In genomic region chr10:87845624-87846377, GRCh38 we compare ENCODE assay signal across 13 cellular contexts. TPM values are rescaled to one million over a fixed set of nuclear protein-coding genes. Genes with fewer than 3 reads are reported as not detected.
A peak's percentile ranks its signal among the peaks of the same experiment; 100 is the strongest.
DNase-seq lines count a peak whose midpoint lies in the region; TF ChIP-seq lines count a peak whose summit lies in the region.
"Had no signal": no experiment of that assay in that cellular context is flagged by ENCODE, and none has a peak within 500 bp of the region (broad histone marks: within the 10 kb centered on the region; RNA-seq: fewer than 3 reads in every experiment).

No MANE protein-coding gene starts in this region.

- H3K9me3 Mint-ChIP-seq in neural progenitor cell = no peaks in the 10 kb centered on the region
- H3K9me3 Mint-ChIP-seq: activated naive CD4-positive, alpha-beta T cell treated with anti-CD3 and anti-CD28 coated beads for 36 hours had no signal

- H3K27me3 ChIP-seq in neural progenitor cell = no peaks in the 10 kb centered on the region
- no peaks in the 10 kb centered on the region for H3K27me3 ChIP-seq in tibial nerve
- H3K27me3 ChIP-seq: colonic mucosa had no signal

- DNase-seq in EL (peak; percentile 84), NCI-H146 treated with DMSO at 0.1 percent for 48 hours (lab: John Stamatoyannopoulos, UW; ENCODE audit: unreplicated experiment) (peak; percentile 11), choroid plexus epithelial cell (ENCODE audit: low read depth) (peak; percentile 91), neural progenitor cell (ENCODE audit: low spot score) (peak; percentile 24), tibial nerve (ENCODE audit: low spot score in 2 of 2) (no peak), amniotic stem cell (lab: John Stamatoyannopoulos, UW) (no peak), NCI-H2107 (lab: John Stamatoyannopoulos, UW) (no peak)
- DNase-seq: activated CD8-positive, alpha-beta T cell treated with anti-CD3 and anti-CD28 coated beads, Interleukin-2, amount 10 ng/mL, durations not matched to agents 7 days and 5 days; colonic mucosa; head of caudate nucleus; midbrain; T-helper 17 cell had no signal

- H3K36me3 Mint-ChIP-seq in neural progenitor cell = no peaks in the 10 kb centered on the region

- H3K4me1 ChIP-seq in neural progenitor cell (no peaks in the 10 kb centered on the region), tibial nerve (peaks cover 0 to 4% (median 0%) of the 10 kb centered on the region in 4 donors)

- no peaks in the 10 kb centered on the region for H4K20me1 ChIP-seq in neural progenitor cell (ENCODE audit: low read depth)

- no peaks in the 10 kb centered on the region for H3K27me3 Mint-ChIP-seq in neural progenitor cell (ENCODE audit: insufficient read depth, low read depth)
- H3K27me3 Mint-ChIP-seq: T-helper 17 cell had no signal

- H3K79me2 ChIP-seq in neural progenitor cell (ENCODE audit: low read depth) = no peaks in the 10 kb centered on the region

- H3K36me3 ChIP-seq in neural progenitor cell (no peaks in the 10 kb centered on the region), tibial nerve (no peaks in the 10 kb centered on the region)
- H3K36me3 ChIP-seq: colonic mucosa had no signal

- no peak for TF ChIP-seq EP300 in tibial nerve (IDR thresholded peaks at IDR 0.05)

- H3K27ac Mint-ChIP-seq in neural progenitor cell = no peak overlapping the region
- H3K27ac Mint-ChIP-seq: activated CD8-positive, alpha-beta T cell treated with anti-CD3 and anti-CD28 coated beads, Interleukin-2, amount 10 ng/mL, durations not matched to agents 7 days and 5 days; activated naive CD4-positive, alpha-beta T cell treated with anti-CD3 and anti-CD28 coated beads for 36 hours; T-helper 17 cell had no signal

- H3K27ac ChIP-seq in neural progenitor cell (no peak overlapping the region), tibial nerve (no peak overlapping the region)
- H3K27ac ChIP-seq: colonic mucosa had no signal

- H3K4me3 Mint-ChIP-seq in neural progenitor cell = no peak overlapping the region
- H3K4me3 Mint-ChIP-seq: activated CD8-positive, alpha-beta T cell treated with anti-CD3 and anti-CD28 coated beads, Interleukin-2, amount 10 ng/mL, durations not matched to agents 7 days and 5 days; activated naive CD4-positive, alpha-beta T cell treated with anti-CD3 and anti-CD28 coated beads for 36 hours; T-helper 17 cell had no signal

- H3K9ac ChIP-seq in neural progenitor cell = no peak overlapping the region

- TF ChIP-seq CTCF in choroid plexus epithelial cell (conservative IDR thresholded peaks at IDR 0.05; ENCODE audit: low read depth, low read length) (no peak), neural progenitor cell (IDR thresholded peaks at IDR 0.05) (no peak), tibial nerve (IDR thresholded peaks at IDR 0.05) (no peak)

- H3F3A ChIP-seq in neural progenitor cell (ENCODE audit: low read depth) = no peaks in the 10 kb centered on the region

- H3K9me3 ChIP-seq in neural progenitor cell (ENCODE audit: low read depth) (no peaks in the 10 kb centered on the region), tibial nerve (no peaks in the 10 kb centered on the region)
- H3K9me3 ChIP-seq: colonic mucosa had no signal

- H3K4me3 ChIP-seq in choroid plexus epithelial cell (ENCODE audit: low read depth, low read length) (no peak overlapping the region), neural progenitor cell (no peak overlapping the region), tibial nerve (no peak overlapping the region)
- H3K4me3 ChIP-seq: colonic mucosa had no signal

- no peak overlapping the region for H2AFZ ChIP-seq in neural progenitor cell (replicated peaks)

- WGBS in tibial nerve, 2 donors = 83 to 87% methylated on average over 10 of the region's 10 CpGs

- H3K4me2 ChIP-seq in neural progenitor cell = no peak overlapping the region

- no peak for TF ChIP-seq POLR2A in tibial nerve (IDR thresholded peaks at IDR 0.05)

- peaks cover under 1% of the 10 kb centered on the region for H3K4me1 Mint-ChIP-seq in neural progenitor cell

RNA-seq across cellular contexts. Expression of gene KLLN, which starts 17.5 kb away (rescaled TPM):
- 0.96 and 1.5 TPM in 2 replicates for total RNA-seq in neural progenitor cell (ENCODE audit: low replicate concordance)
- total RNA-seq in tibial nerve = 1 to 10 TPM in 2 of 4 donors, under 1 TPM in 2; 0.78 to 2.2 (median 1.3) TPM

RNA-seq across cellular contexts. Expression of gene PTEN, which starts 17.6 kb away (rescaled TPM):
- total RNA-seq in neural progenitor cell (ENCODE audit: low replicate concordance) (50.5 and 64.9 TPM in 2 replicates), tibial nerve (100 to 1,000 TPM; 143 to 224 (median 171) TPM)

RNA-seq across cellular contexts. Expression of gene ATAD1, which starts 27.8 kb away (rescaled TPM):
- total RNA-seq in neural progenitor cell (ENCODE audit: low replicate concordance) (47.8 and 63.2 TPM in 2 replicates), tibial nerve (10 to 100 TPM; 21.8 to 45.9 (median 26.9) TPM)

Comparison
In these comparisons a context has a peak if more than half of its experiments do, and no peak if none do; other contexts are left out.
1. DNase-seq: peak in EL (single experiment), NCI-H146 treated with DMSO at 0.1 percent for 48 hours (single experiment), choroid plexus epithelial cell (single experiment) and neural progenitor cell (single experiment); none in tibial nerve (0 of 2), amniotic stem cell (single experiment) and NCI-H2107 (single experiment).